ENCODE assay signal across 18 cellular contexts in genomic region chr15:45332694-45333093, GRCh38. TPM values are rescaled to one million over a fixed set of nuclear protein-coding genes. Genes with fewer than 3 reads are reported as not detected.
DNase-seq lines count a peak whose midpoint lies in the region; ATAC-seq, FAIRE-seq and TF ChIP-seq lines count a peak whose summit lies in the region.
"Had no signal": no experiment of that assay in that cellular context is flagged by ENCODE, and none has a peak within 500 bp of the region (broad histone marks: within the 10 kb centered on the region; RNA-seq: fewer than 3 reads in every experiment).

No MANE protein-coding gene starts in this region.

- H3K27ac ChIP-seq in left ventricle myocardium inferior (replicated peaks), result peak overlapping the region; percentile 73
- H3K27ac ChIP-seq in pancreas, result peak overlapping the region in 2 of 4 donors; percentile 67 to 74
- H3K27ac ChIP-seq in aorta (ENCODE audit: low read depth in 1 of 2, low read length in 2 of 2), result no peak overlapping the region
- H3K27ac ChIP-seq: C4-2B, GM23248 had no signal

- H3K4me1 Mint-ChIP-seq in dendritic cell treated with granulocyte-macrophage colony-stimulating factor and Interleukin-4, amounts not matched to agents 40 ng/mL and 50 ng/mL, for 4 days (ENCODE audit: low read depth), result peaks cover 12% of the 10 kb centered on the region
- H3K4me1 Mint-ChIP-seq in activated T-cell treated with anti-CD3 and anti-CD28 coated beads, Interleukin-2, amount 50 U/mL, for 72 hours (ENCODE audit: low read depth), result peaks cover 5% of the 10 kb centered on the region

- H3K27me3 Mint-ChIP-seq in dendritic cell treated with granulocyte-macrophage colony-stimulating factor and Interleukin-4, amounts not matched to agents 40 ng/mL and 50 ng/mL, for 4 days, result peaks cover 4% of the 10 kb centered on the region
- peaks cover 16% of the 10 kb centered on the region for H3K27me3 Mint-ChIP-seq in activated T-cell treated with anti-CD3 and anti-CD28 coated beads, Interleukin-2, amount 50 U/mL, for 72 hours (ENCODE audit: low read depth)

- H3K4me1 ChIP-seq in left ventricle myocardium inferior (peaks cover 23% of the 10 kb centered on the region), pancreas (peaks cover 12 to 63% (median 36%) of the 10 kb centered on the region in 3 donors), aorta (ENCODE audit: control insufficient read depth in 1 of 2, insufficient read depth in 2 of 2, low read length in 2 of 2) (no peaks in the 10 kb centered on the region)

- DNase-seq in left ventricle myocardium inferior (no peak), Right ventricle myocardium superior (no peak), pancreas (peak in 5 of 6 donors; percentile 35 to 66 (median 52)), aorta (no peak), mucosa of gallbladder (ENCODE audit: low spot score) (no peak)
- DNase-seq in activated T-cell treated with anti-CD3 and anti-CD28 coated beads, Interleukin-2, amount 50 U/mL, for 72 hours, result no peak
- DNase-seq: ACHN; Caco-2; CD4-positive, alpha-beta T cell; GM23248 had no signal

- no peak overlapping the region for H3K4me3 ChIP-seq in left ventricle myocardium inferior
- peak overlapping the region in 1 of 4 donors; percentile 19 for H3K4me3 ChIP-seq in pancreas
- H3K4me3 ChIP-seq in aorta (ENCODE audit: low read length in 2 of 2), result no peak overlapping the region
- H3K4me3 ChIP-seq: GM23248, HAP-1 had no signal

- no peak for FAIRE-seq in pancreas (lab: Jason Lieb, UNC)
- FAIRE-seq: A204.1, D721Med, GM12891, GM19239 had no signal

- H3K9me3 ChIP-seq in left ventricle myocardium inferior (replicated peaks), result no peaks in the 10 kb centered on the region
- no peaks in the 10 kb centered on the region for H3K9me3 ChIP-seq in pancreas
- H3K9me3 ChIP-seq in aorta (ENCODE audit: control insufficient read depth, low read length), result peaks cover 2% of the 10 kb centered on the region
- H3K9me3 ChIP-seq: HAP-1 had no signal

- H3K4me3 Mint-ChIP-seq in dendritic cell treated with granulocyte-macrophage colony-stimulating factor and Interleukin-4, amounts not matched to agents 40 ng/mL and 50 ng/mL, for 4 days, result peak overlapping the region; percentile 26
- H3K4me3 Mint-ChIP-seq in activated T-cell treated with anti-CD3 and anti-CD28 coated beads, Interleukin-2, amount 50 U/mL, for 72 hours, result no peak overlapping the region
- H3K4me3 Mint-ChIP-seq: CD4-positive, alpha-beta T cell had no signal

- ATAC-seq in Right ventricle myocardium superior (ENCODE audit: poor library complexity) (no peak), pancreas (peak; percentile 47 to 68 (median 62)), aorta (ENCODE audit: low FRiP score) (peak; percentile 38), GM21717 (IDR thresholded peaks at IDR 0.05; ENCODE audit: unreplicated experiment) (no peak)
- no peak for ATAC-seq in activated T-cell treated with anti-CD3 and anti-CD28 coated beads, Interleukin-2, amount 50 U/mL, for 72 hours (replicated peaks in 1 of 2)

- TF ChIP-seq CTCF in left ventricle myocardium inferior (IDR thresholded peaks at IDR 0.05; ENCODE audit: borderline replicate concordance), result no peak
- TF ChIP-seq CTCF in pancreas (IDR thresholded peaks at IDR 0.05), result no peak

- intact Hi-C loops in left ventricle myocardium inferior (cut with micrococcal nuclease) (no loop called here), Right ventricle myocardium superior (cut with DNase I) (no loop called here), pancreas (cut with DNase I) (no loop called here), aorta (cut with DNase I) (no loop called here)
- intact Hi-C loops in dendritic cell treated with granulocyte-macrophage colony-stimulating factor and Interleukin-4, amounts not matched to agents 40 ng/mL and 50 ng/mL, for 4 days (cut with micrococcal nuclease), result loop anchor here (10.0 kb wide), 1 partner anchor 52 kb away; no protein-coding TSS in a partner anchor

- no peaks in the 10 kb centered on the region for H3K36me3 Mint-ChIP-seq in dendritic cell treated with granulocyte-macrophage colony-stimulating factor and Interleukin-4, amounts not matched to agents 40 ng/mL and 50 ng/mL, for 4 days (ENCODE audit: low read depth)
- no peaks in the 10 kb centered on the region for H3K36me3 Mint-ChIP-seq in activated T-cell treated with anti-CD3 and anti-CD28 coated beads, Interleukin-2, amount 50 U/mL, for 72 hours (ENCODE audit: insufficient read depth in 2 of 2)

- H3K9me3 Mint-ChIP-seq in dendritic cell treated with granulocyte-macrophage colony-stimulating factor and Interleukin-4, amounts not matched to agents 40 ng/mL and 50 ng/mL, for 4 days, result no peaks in the 10 kb centered on the region
- no peaks in the 10 kb centered on the region for H3K9me3 Mint-ChIP-seq in activated T-cell treated with anti-CD3 and anti-CD28 coated beads, Interleukin-2, amount 50 U/mL, for 72 hours
- H3K9me3 Mint-ChIP-seq: CD4-positive, alpha-beta T cell had no signal

- H3K27ac Mint-ChIP-seq in dendritic cell treated with granulocyte-macrophage colony-stimulating factor and Interleukin-4, amounts not matched to agents 40 ng/mL and 50 ng/mL, for 4 days, result no peak overlapping the region
- no peak overlapping the region for H3K27ac Mint-ChIP-seq in activated T-cell treated with anti-CD3 and anti-CD28 coated beads, Interleukin-2, amount 50 U/mL, for 72 hours
- H3K27ac Mint-ChIP-seq: CD4-positive, alpha-beta T cell had no signal

- H3K27me3 ChIP-seq in left ventricle myocardium inferior (ENCODE audit: low read depth), result no peaks in the 10 kb centered on the region
- no peaks in the 10 kb centered on the region for H3K27me3 ChIP-seq in pancreas
- no peaks in the 10 kb centered on the region for H3K27me3 ChIP-seq in aorta (ENCODE audit: control insufficient read depth in 1 of 2, insufficient read depth in 2 of 2, low read length in 1 of 2)

- H3K36me3 ChIP-seq in left ventricle myocardium inferior (no peaks in the 10 kb centered on the region), pancreas (no peaks in the 10 kb centered on the region), aorta (ENCODE audit: control insufficient read depth in 1 of 2, insufficient read depth in 2 of 2, low read length in 1 of 2) (no peaks in the 10 kb centered on the region)
- H3K36me3 ChIP-seq: HAP-1 had no signal

- 35 to 37% methylated on average over 12 of the region's 12 CpGs for WGBS in pancreas, 2 donors
- WGBS in aorta, 2 donors, result 84 to 85% methylated on average over 12 of the region's 12 CpGs

RNA-seq across cellular contexts. Expression of gene GATM, which starts 45.6 kb away (rescaled TPM):
- total RNA-seq in left ventricle myocardium inferior (9.3 TPM), Right ventricle myocardium superior (35.6 TPM), pancreas (1,000 to 10,000 TPM in 4 of 6 donors, 100 to 1,000 TPM in 2; 862 to 1,576 (median 1,249) TPM), aorta (10 to 100 TPM; 27.8 to 31.9 TPM), mucosa of gallbladder (136 TPM)
- polyA plus RNA-seq in pancreas (100 to 1,000 TPM; 343 to 367 TPM), aorta (10 to 100 TPM in 1 of 2 donors, 1 to 10 TPM in 1; 6.9 to 74.6 TPM)
- total RNA-seq in activated T-cell treated with anti-CD3 and anti-CD28 coated beads, Interleukin-2, amount 50 U/mL, for 72 hours, result 1 to 10 TPM; 1.2 to 3.3 TPM
- total RNA-seq: GM23248 had no signal
- polyA plus RNA-seq: GM23248 had no signal

Comparison
In these comparisons a context has a peak if more than half of its experiments do, and no peak if none do; other contexts are left out.
1. DNase-seq: peak in pancreas (5 of 6); none in left ventricle myocardium inferior (single experiment), Right ventricle myocardium superior (single experiment), aorta (0 of 2), mucosa of gallbladder (single experiment) and activated T-cell treated with anti-CD3 and anti-CD28 coated beads, Interleukin-2, amount 50 U/mL, for 72 hours (0 of 2).
2. ATAC-seq: peak in pancreas (4 of 4) and aorta (single experiment); none in Right ventricle myocardium superior (single experiment), GM21717 (single experiment) and activated T-cell treated with anti-CD3 and anti-CD28 coated beads, Interleukin-2, amount 50 U/mL, for 72 hours (0 of 2).